1 cellular context compared by ENCODE assay signal in the genomic region with DNA sequence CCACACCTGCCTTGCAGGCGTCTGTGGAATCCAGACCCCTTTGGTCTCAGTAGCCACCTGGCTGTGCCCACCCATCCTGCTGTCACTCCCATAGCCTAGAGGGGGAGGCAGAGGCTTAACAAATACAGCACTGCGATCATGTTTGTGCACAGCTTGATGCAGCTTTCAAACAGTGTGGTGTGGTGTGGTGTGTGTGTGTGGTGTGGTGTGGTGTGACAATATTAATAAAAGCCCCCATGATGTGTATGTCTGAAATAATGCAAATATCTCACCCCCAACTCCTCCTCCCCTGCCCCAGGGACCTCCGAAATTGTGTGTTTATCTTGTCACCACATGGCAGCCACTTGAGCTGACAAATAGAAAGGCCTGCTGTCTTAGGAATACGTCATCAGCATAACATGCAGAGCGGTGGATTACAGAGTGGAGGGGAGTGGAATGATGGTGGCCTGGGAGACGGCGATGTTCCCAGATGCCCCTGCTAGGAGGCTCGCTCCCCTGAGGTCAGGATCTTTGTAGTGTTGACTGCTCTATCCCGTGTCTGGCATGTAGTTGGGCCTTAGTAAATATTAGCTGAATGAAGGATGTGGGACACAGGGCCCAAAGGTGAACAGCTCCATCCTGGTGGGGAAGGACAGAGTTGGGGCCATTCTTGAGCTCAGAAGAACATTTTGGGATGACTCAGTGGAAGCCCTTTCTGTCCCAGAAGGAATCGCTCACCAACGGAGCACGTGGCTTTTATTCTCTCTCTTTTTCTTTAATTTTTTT.
TF ChIP-seq lines count a peak whose summit lies in the region.

No MANE protein-coding gene starts in this region.

TF ChIP-seq in K562, 482 proteins besides CTCF, POLR2A, EP300 and RAD21 (continued from another document):
- TF ChIP-seq ATF3 (IDR thresholded peaks at IDR 0.05): peak; percentile 73
- no peak for TF ChIP-seq ATF3 (CRISPR knock-in tag; conservative IDR thresholded peaks at IDR 0.05)
- no peak for TF ChIP-seq ELF2 (CRISPR knock-in tag; IDR thresholded peaks at IDR 0.05)
- no peak for TF ChIP-seq MYC (IDR thresholded peaks at IDR 0.05; ENCODE audit: low read depth, low read length)
- no peak for TF ChIP-seq MYC (CRISPR knock-in tag; IDR thresholded peaks at IDR 0.05; ENCODE audit: borderline replicate concordance, low read depth)
- no peak for TF ChIP-seq JUND (IDR thresholded peaks at IDR 0.05; ENCODE audit: borderline replicate concordance, low read depth, low read length)
- peak; percentile 45; the same call in 1 of the 3 replicates for TF ChIP-seq JUND (tag; IDR thresholded peaks at IDR 0.05; ENCODE audit: borderline replicate concordance, low read depth, low read length)
- TF ChIP-seq ZNF696 (CRISPR knock-in tag; conservative IDR thresholded peaks at IDR 0.05): no peak
- TF ChIP-seq SIN3B (IDR thresholded peaks at IDR 0.05; ENCODE audit: low read depth): no peak
- TF ChIP-seq RBBP5 (IDR thresholded peaks at IDR 0.05; ENCODE audit: borderline replicate concordance, insufficient read depth, low read length, poor library complexity, severe bottlenecking): no peak
- peak; percentile 22; the same call in 1 of the 2 replicates for TF ChIP-seq PKNOX1 (IDR thresholded peaks at IDR 0.05)
- TF ChIP-seq, protein P1, sequence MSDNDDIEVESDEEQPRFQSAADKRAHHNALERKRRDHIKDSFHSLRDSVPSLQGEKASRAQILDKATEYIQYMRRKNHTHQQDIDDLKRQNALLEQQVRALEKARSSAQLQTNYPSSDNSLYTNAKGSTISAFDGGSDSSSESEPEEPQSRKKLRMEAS (CRISPR knock-in tag; IDR thresholded peaks at IDR 0.05): 0 out of 2 replicates have a peak, but pooled peaks have one; percentile 21
- TF ChIP-seq PHF8 (IDR thresholded peaks at IDR 0.05; ENCODE audit: borderline replicate concordance, low read length): no peak
- TF ChIP-seq HCFC1 (IDR thresholded peaks at IDR 0.05; ENCODE audit: low read depth, low read length): no peak
- TF ChIP-seq TRIM25 (IDR thresholded peaks at IDR 0.05; ENCODE audit: borderline replicate concordance): no peak
- no peak for TF ChIP-seq MAFK (IDR thresholded peaks at IDR 0.05; ENCODE audit: low read length)
- no peak for TF ChIP-seq HNRNPL (IDR thresholded peaks at IDR 0.05; ENCODE audit: low read depth, low read length)
- TF ChIP-seq, protein P2, sequence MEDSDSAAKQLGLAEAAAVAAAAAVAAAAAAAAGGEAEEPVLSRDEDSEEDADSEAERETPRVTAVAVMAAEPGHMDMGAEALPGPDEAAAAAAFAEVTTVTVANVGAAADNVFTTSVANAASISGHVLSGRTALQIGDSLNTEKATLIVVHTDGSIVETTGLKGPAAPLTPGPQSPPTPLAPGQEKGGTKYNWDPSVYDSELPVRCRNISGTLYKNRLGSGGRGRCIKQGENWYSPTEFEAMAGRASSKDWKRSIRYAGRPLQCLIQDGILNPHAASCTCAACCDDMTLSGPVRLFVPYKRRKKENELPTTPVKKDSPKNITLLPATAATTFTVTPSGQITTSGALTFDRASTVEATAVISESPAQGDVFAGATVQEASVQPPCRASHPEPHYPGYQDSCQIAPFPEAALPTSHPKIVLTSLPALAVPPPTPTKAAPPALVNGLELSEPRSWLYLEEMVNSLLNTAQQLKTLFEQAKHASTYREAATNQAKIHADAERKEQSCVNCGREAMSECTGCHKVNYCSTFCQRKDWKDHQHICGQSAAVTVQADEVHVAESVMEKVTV (CRISPR knock-in tag; IDR thresholded peaks at IDR 0.05): peak; percentile 11; the same call in 1 of the 2 replicates
- TF ChIP-seq ZFX (CRISPR knock-in tag; IDR thresholded peaks at IDR 0.05): peak; percentile 37; the same call in 1 of the 2 replicates
- no peak for TF ChIP-seq EHMT2 (IDR thresholded peaks at IDR 0.05)
- peak; percentile 28; the same call in 1 of the 2 replicates for TF ChIP-seq DPF2 (IDR thresholded peaks at IDR 0.05)
- TF ChIP-seq, protein P3, sequence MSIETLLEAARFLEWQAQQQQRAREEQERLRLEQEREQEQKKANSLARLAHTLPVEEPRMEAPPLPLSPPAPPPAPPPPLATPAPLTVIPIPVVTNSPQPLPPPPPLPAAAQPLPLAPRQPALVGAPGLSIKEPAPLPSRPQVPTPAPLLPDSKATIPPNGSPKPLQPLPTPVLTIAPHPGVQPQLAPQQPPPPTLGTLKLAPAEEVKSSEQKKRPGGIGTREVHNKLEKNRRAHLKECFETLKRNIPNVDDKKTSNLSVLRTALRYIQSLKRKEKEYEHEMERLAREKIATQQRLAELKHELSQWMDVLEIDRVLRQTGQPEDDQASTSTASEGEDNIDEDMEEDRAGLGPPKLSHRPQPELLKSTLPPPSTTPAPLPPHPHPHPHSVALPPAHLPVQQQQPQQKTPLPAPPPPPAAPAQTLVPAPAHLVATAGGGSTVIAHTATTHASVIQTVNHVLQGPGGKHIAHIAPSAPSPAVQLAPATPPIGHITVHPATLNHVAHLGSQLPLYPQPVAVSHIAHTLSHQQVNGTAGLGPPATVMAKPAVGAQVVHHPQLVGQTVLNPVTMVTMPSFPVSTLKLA (conservative IDR thresholded peaks at IDR 0.05): peak; percentile 89 to 91
- no peak for TF ChIP-seq TAF7 (tag; IDR thresholded peaks at IDR 0.05)
- TF ChIP-seq, protein P4, sequence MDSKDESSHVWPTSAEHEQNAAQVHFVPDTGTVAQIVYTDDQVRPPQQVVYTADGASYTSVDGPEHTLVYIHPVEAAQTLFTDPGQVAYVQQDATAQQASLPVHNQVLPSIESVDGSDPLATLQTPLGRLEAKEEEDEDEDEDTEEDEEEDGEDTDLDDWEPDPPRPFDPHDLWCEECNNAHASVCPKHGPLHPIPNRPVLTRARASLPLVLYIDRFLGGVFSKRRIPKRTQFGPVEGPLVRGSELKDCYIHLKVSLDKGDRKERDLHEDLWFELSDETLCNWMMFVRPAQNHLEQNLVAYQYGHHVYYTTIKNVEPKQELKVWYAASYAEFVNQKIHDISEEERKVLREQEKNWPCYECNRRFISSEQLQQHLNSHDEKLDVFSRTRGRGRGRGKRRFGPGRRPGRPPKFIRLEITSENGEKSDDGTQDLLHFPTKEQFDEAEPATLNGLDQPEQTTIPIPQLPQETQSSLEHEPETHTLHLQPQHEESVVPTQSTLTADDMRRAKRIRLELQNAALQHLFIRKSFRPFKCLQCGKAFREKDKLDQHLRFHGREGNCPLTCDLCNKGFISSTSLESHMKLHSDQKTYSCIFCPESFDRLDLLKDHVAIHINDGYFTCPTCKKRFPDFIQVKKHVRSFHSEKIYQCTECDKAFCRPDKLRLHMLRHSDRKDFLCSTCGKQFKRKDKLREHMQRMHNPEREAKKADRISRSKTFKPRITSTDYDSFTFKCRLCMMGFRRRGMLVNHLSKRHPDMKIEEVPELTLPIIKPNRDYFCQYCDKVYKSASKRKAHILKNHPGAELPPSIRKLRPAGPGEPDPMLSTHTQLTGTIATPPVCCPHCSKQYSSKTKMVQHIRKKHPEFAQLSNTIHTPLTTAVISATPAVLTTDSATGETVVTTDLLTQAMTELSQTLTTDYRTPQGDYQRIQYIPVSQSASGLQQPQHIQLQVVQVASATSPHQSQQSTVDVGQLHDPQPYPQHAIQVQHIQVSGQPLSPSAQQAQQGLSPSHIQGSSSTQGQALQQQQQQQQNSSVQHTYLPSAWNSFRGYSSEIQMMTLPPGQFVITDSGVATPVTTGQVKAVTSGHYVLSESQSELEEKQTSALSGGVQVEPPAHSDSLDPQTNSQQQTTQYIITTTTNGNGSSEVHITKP (IDR thresholded peaks at IDR 0.05; ENCODE audit: partially characterized antibody): peak; percentile 10
- TF ChIP-seq CREM (IDR thresholded peaks at IDR 0.05; ENCODE audit: low read depth): peak; percentile 71
- TF ChIP-seq ZNF282 (CRISPR knock-in tag; IDR thresholded peaks at IDR 0.05): no peak
